8 cellular contexts compared by ENCODE assay signal in the genomic region with DNA sequence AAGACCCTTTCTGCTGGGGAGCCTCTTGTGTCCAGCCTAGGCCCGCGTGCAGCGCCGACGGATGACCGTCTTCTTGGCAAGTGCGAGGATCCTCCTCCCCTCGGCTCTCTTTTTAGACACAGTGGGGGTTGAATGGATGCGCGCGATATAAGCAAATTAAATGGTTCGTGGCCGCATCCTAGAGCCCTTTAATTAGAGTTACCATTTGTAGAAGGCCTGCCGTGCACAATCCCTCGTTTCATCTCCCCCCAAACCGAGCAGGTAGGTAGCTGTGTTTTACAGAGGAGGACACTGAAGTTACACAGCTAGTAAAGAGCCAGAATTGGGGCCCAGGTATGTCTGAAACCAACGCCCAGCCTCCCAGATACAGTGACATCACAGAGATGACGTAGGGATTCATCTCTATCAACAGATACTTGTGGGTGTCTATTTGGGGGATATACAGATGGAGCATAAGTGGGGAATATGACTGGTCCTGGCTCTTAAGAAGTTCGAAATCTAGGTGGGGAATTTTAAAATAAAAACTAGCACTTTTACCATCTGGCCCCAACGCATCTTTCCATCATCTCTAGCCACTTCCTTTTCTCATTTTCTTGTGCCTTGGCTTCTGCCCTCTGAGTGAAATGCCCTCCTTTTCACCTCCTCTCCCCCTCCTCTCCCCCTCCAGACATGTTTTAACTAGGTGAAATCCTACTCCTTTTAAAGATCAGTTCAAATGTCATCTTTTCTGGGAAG. TPM values are rescaled to one million over a fixed set of nuclear protein-coding genes. Genes with fewer than 3 reads are reported as not detected.
A peak's percentile ranks its signal among the peaks of the same experiment; 100 is the strongest.
DNase-seq lines count a peak whose midpoint lies in the region; ATAC-seq and TF ChIP-seq lines count a peak whose summit lies in the region.

No MANE protein-coding gene starts in this region.

- in situ Hi-C loops in gastrocnemius medialis (cut with MboI; ENCODE audit: low sequenced_read_pairs in 4 of 4) = loop anchor here in 1 of 4 donors (25.0 kb wide), 1 partner anchor 453 kb away; the partner anchor contains the start of gene EIF3M

- peak overlapping the region; percentile 79 to 97 (median 91) for H3K4me3 ChIP-seq in gastrocnemius medialis

- intact Hi-C loops in left cardiac atrium (cut with DNase I) = no loop called here
- intact Hi-C loops in gastrocnemius medialis (cut with DNase I; ENCODE audit: low total_unique reads) = no loop called here

- H3K36me3 ChIP-seq in gastrocnemius medialis = no peaks in the 10 kb centered on the region

- peaks cover 6 to 15% of the 10 kb centered on the region in 2 donors for H3K4me1 ChIP-seq in gastrocnemius medialis

- no peak for TF ChIP-seq POLR2A in gastrocnemius medialis (IDR thresholded peaks at IDR 0.05)

- H3K27me3 ChIP-seq in gastrocnemius medialis = no peaks in the 10 kb centered on the region

- no peak for TF ChIP-seq CTCF in gastrocnemius medialis (IDR thresholded peaks at IDR 0.05 in 4 of 5, conservative IDR thresholded peaks at IDR 0.05 in 1 of 5)

- peak overlapping the region; percentile 90 to 95 (median 94) for H3K27ac ChIP-seq in gastrocnemius medialis

- DNase-seq in NCI-H2107 treated with DMSO at 0.1 percent for 48 hours (lab: John Stamatoyannopoulos, UW; ENCODE audit: unreplicated experiment) (peak; percentile 11), NCI-H2107 (lab: John Stamatoyannopoulos, UW) (no peak), NCI-H526 (lab: John Stamatoyannopoulos, UW) (peak; percentile 84 to 85), left cardiac atrium (no peak), gastrocnemius medialis (no peak), RPMI8226 (no peak)
- peak; percentile 7 for DNase-seq in activated T-helper 9 cell treated with anti-CD3 and anti-CD28 coated beads, Interleukin-2, amount 50 U/mL, for 16 hours (ENCODE audit: low read depth)

- ATAC-seq in HG02870 (IDR thresholded peaks at IDR 0.05; ENCODE audit: unreplicated experiment) (peak; percentile 34), left cardiac atrium (peak; percentile 13 to 52), gastrocnemius medialis (peak; percentile 17 to 23)

- no peaks in the 10 kb centered on the region for H3K9me3 ChIP-seq in gastrocnemius medialis

RNA-seq across cellular contexts. Expression of gene TCP11L1, which starts 0.9 kb away (rescaled TPM):
- total RNA-seq in left cardiac atrium (1 to 10 TPM; 9.7 to 9.8 TPM), gastrocnemius medialis (10 to 100 TPM in 3 of 4 donors, 1 to 10 TPM in 1; 8.3 to 22.4 (median 19.0) TPM)

RNA-seq across cellular contexts. Expression of gene DEPDC7, which starts 24.6 kb away (rescaled TPM):
- total RNA-seq in left cardiac atrium (under 1 TPM; 0.41 to 0.42 TPM), gastrocnemius medialis (1 to 10 TPM; 2.0 to 5.8 (median 2.8) TPM)

Comparison
In these comparisons a context has a peak if more than half of its experiments do, and no peak if none do; other contexts are left out.
1. DNase-seq: peak in NCI-H2107 treated with DMSO at 0.1 percent for 48 hours (single experiment), NCI-H526 (2 of 2) and activated T-helper 9 cell treated with anti-CD3 and anti-CD28 coated beads, Interleukin-2, amount 50 U/mL, for 16 hours (single experiment); none in NCI-H2107 (single experiment), left cardiac atrium (single experiment), gastrocnemius medialis (0 of 2) and RPMI8226 (single experiment).
2. Peak in every context shown above with its lines, with median percentiles within 50 percentile points of each other: ATAC-seq.